ENCODE assay signal across 30 cellular contexts in the genomic region with DNA sequence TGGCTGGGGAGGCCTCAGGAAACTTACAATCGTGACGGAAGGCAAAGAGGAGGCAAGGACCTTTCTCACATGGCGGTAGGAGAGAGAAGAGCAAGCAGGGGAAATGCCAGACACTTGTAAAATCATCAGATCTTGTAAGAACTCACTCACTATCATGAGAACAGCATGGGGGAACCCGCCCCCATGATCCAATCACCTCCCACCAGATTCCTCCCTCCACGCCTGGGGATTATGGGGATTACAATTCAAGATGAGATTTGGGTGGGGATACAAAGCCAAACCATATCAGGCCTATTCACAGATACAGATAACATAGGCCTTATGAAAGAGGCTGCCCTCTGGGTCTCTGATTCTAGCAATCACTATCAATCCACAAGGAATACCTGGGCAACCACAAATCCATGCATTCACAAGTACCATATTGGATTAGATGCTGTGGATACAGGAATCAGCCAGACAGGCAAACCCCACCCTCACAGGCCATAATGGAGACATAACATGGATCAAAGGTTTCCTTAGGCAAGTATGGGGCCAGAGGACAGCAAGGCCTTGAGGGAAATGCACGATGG.
DNase-seq lines count a peak whose midpoint lies in the region; ATAC-seq, FAIRE-seq and TF ChIP-seq lines count a peak whose summit lies in the region.
"Had no signal": no experiment of that assay in that cellular context is flagged by ENCODE, and none has a peak within 500 bp of the region (broad histone marks: within the 10 kb centered on the region; RNA-seq: fewer than 3 reads in every experiment).

No MANE protein-coding gene starts in this region.

- H3K9ac ChIP-seq in astrocyte (ENCODE audit: low read length) = peak overlapping the region; percentile 48
- H3K9ac ChIP-seq in mesendoderm (ENCODE audit: low read length) = no peak overlapping the region
- H3K9ac ChIP-seq: BLaER1 had no signal

- H3K27ac Mint-ChIP-seq in HFFc6 (peak overlapping the region; percentile 98), astrocyte (ENCODE audit: unreplicated experiment) (peak overlapping the region; percentile 95)
- H3K27ac Mint-ChIP-seq: activated CD4-positive, alpha-beta T cell treated with anti-CD3 and anti-CD28 coated beads, Interleukin-2, amount 10 ng/mL, durations not matched to agents 7 days and 5 days; activated CD8-positive, alpha-beta memory T cell treated with anti-CD3 and anti-CD28 coated beads, Interleukin-2, amount 10 ng/mL, durations not matched to agents 7 days and 5 days; progenitor cell of endocrine pancreas; stimulated activated naive CD8-positive, alpha-beta T cell treated with anti-CD3 and anti-CD28 coated beads, Interleukin-15, Interleukin-2, amounts not matched to agents 100 ng/mL and 50 ng/mL, for 24 hours had no signal

- H3K27me3 Mint-ChIP-seq in HFFc6 (ENCODE audit: insufficient read depth) (no peaks in the 10 kb centered on the region; the same call in 1 of the 2 replicates), astrocyte (ENCODE audit: low read depth, unreplicated experiment) (no peaks in the 10 kb centered on the region)
- H3K27me3 Mint-ChIP-seq: activated CD4-positive, alpha-beta T cell treated with anti-CD3 and anti-CD28 coated beads, Interleukin-2, amount 10 ng/mL, durations not matched to agents 7 days and 5 days; activated CD8-positive, alpha-beta memory T cell treated with anti-CD3 and anti-CD28 coated beads, Interleukin-2, amount 10 ng/mL, durations not matched to agents 7 days and 5 days; stimulated activated naive CD8-positive, alpha-beta T cell treated with anti-CD3 and anti-CD28 coated beads, Interleukin-15, Interleukin-2, amounts not matched to agents 100 ng/mL and 50 ng/mL, for 24 hours had no signal

- peak overlapping the region; percentile 88 for H3K27ac ChIP-seq in A673 (ENCODE audit: low read depth, low read length, poor library complexity, severe bottlenecking)
- H3K27ac ChIP-seq in astrocyte (ENCODE audit: low read depth, low read length) = peak overlapping the region; percentile 88
- no peak overlapping the region for H3K27ac ChIP-seq in mesendoderm (ENCODE audit: low read depth, low read length)
- H3K27ac ChIP-seq: BLaER1, heart left ventricle, sigmoid colon, thyroid gland had no signal

- H3K36me3 ChIP-seq in A673 (ENCODE audit: insufficient read depth, low read length, poor library complexity, severe bottlenecking) (no peaks in the 10 kb centered on the region), astrocyte (ENCODE audit: insufficient read depth, low read length) (peaks cover 6% of the 10 kb centered on the region), mesendoderm (ENCODE audit: control insufficient read depth, insufficient read depth, low read length) (no peaks in the 10 kb centered on the region)
- H3K36me3 ChIP-seq: BLaER1, heart left ventricle, sigmoid colon, thyroid gland had no signal

- FAIRE-seq in astrocyte (lab: Jason Lieb, UNC) = no peak
- FAIRE-seq: H54, K562 had no signal

- H3K4me1 Mint-ChIP-seq in HFFc6 (ENCODE audit: low read depth) (peaks cover 64% of the 10 kb centered on the region), astrocyte (ENCODE audit: low read depth, unreplicated experiment) (peaks cover 68% of the 10 kb centered on the region)
- H3K4me1 Mint-ChIP-seq: activated CD4-positive, alpha-beta T cell treated with anti-CD3 and anti-CD28 coated beads, Interleukin-2, amount 10 ng/mL, durations not matched to agents 7 days and 5 days; activated CD8-positive, alpha-beta memory T cell treated with anti-CD3 and anti-CD28 coated beads, Interleukin-2, amount 10 ng/mL, durations not matched to agents 7 days and 5 days had no signal

- intact Hi-C loops in A673 (cut with micrococcal nuclease; ENCODE audit: unreplicated experiment) = no loop called here

- no peak overlapping the region for H3K56ac ChIP-seq in mesendoderm (ENCODE audit: low read length)

- H3K9me3 Mint-ChIP-seq in HFFc6 (no peaks in the 10 kb centered on the region), astrocyte (ENCODE audit: unreplicated experiment) (no peaks in the 10 kb centered on the region)
- H3K9me3 Mint-ChIP-seq: activated CD4-positive, alpha-beta T cell treated with anti-CD3 and anti-CD28 coated beads, Interleukin-2, amount 10 ng/mL, durations not matched to agents 7 days and 5 days; stimulated activated naive CD8-positive, alpha-beta T cell treated with anti-CD3 and anti-CD28 coated beads, Interleukin-15, Interleukin-2, amounts not matched to agents 100 ng/mL and 50 ng/mL, for 24 hours had no signal

- no peak overlapping the region for H2AFZ ChIP-seq in astrocyte (ENCODE audit: low read depth, low read length)

- TF ChIP-seq CTCF in A673 (conservative IDR thresholded peaks at IDR 0.05; ENCODE audit: low read depth, low read length) (no peak), HFFc6 (IDR thresholded peaks at IDR 0.05) (no peak), astrocyte (IDR thresholded peaks at IDR 0.05; ENCODE audit: insufficient read depth, low read depth, low read length) (no peak)

- H3K27me3 ChIP-seq in A673 (replicated peaks; ENCODE audit: insufficient read depth, low read depth, low read length, poor library complexity) (no peaks in the 10 kb centered on the region), astrocyte (ENCODE audit: insufficient read depth, low read length) (no peaks in the 10 kb centered on the region), mesendoderm (ENCODE audit: insufficient read depth, low read length, poor library complexity) (no peaks in the 10 kb centered on the region)
- H3K27me3 ChIP-seq: BLaER1, body of pancreas, heart left ventricle, sigmoid colon, thyroid gland had no signal

- H3K79me1 ChIP-seq in mesendoderm (ENCODE audit: low read length) = no peaks in the 10 kb centered on the region

- H4K5ac ChIP-seq in mesendoderm (ENCODE audit: low read length) = no peak overlapping the region

- CTCF ChIA-PET in A673 (lab: Charles Lee) = no interaction called here

- WGBS in mesendoderm (ENCODE audit: extremely low coverage, insufficient coverage, low lambda C conversion rate) = no CpG with 5 or more reads among the region's 6 CpGs

- H2BK15ac ChIP-seq in mesendoderm (replicated peaks; ENCODE audit: low read depth) = no peak overlapping the region

- H3K18ac ChIP-seq in mesendoderm (ENCODE audit: low read length) = no peak overlapping the region

- DNase-seq in A673 (ENCODE audit: low spot score) (no peak), HFFc6 (no peak), astrocyte (ENCODE audit: low read depth) (no peak), mesendoderm (peak; percentile 91), hypothalamus (lab: John Stamatoyannopoulos, UW) (no peak), DMS114 treated with DMSO at 0.1 percent for 48 hours (lab: John Stamatoyannopoulos, UW; ENCODE audit: unreplicated experiment) (no peak), NCI-H1417 (lab: John Stamatoyannopoulos, UW) (no peak)
- DNase-seq: ACHN; activated CD4-positive, alpha-beta T cell treated with anti-CD3 and anti-CD28 coated beads, Interleukin-2, amount 10 ng/mL, durations not matched to agents 7 days and 5 days; activated CD8-positive, alpha-beta memory T cell treated with anti-CD3 and anti-CD28 coated beads, Interleukin-2, amount 10 ng/mL, durations not matched to agents 7 days and 5 days; activated naive CD4-positive, alpha-beta T cell treated with Interleukin-2 at 50 U/mL for 16 hours; activated T-cell treated with anti-CD3 and anti-CD28 coated beads, Interleukin-2, amount 50 U/mL, for 48 hours; body of pancreas; effector CD8-positive, alpha-beta T cell; GDM1; heart left ventricle; NCI-H1436; NCI-H2081 treated with DMSO at 0.1 percent for 48 hours; NCI-H446 treated with DMSO at 0.1 percent for 48 hours; sigmoid colon; stimulated activated CD4-positive, alpha-beta T cell treated with anti-CD3 and anti-CD28 coated beads, Interleukin-15, amount 100 ng/mL, for 24 hours; thyroid gland had no signal

- H3K36me3 Mint-ChIP-seq in HFFc6 (ENCODE audit: low read depth) (no peaks in the 10 kb centered on the region; the same call in 1 of the 2 replicates), astrocyte (ENCODE audit: low read depth, unreplicated experiment) (peaks cover 9% of the 10 kb centered on the region)
- H3K36me3 Mint-ChIP-seq: activated CD8-positive, alpha-beta memory T cell treated with anti-CD3 and anti-CD28 coated beads, Interleukin-2, amount 10 ng/mL, durations not matched to agents 7 days and 5 days had no signal

- no peaks in the 10 kb centered on the region for H4K20me1 ChIP-seq in astrocyte (ENCODE audit: insufficient read depth, low read length)
- H4K20me1 ChIP-seq: BLaER1 had no signal

- H2AK5ac ChIP-seq in mesendoderm (ENCODE audit: low read length) = no peak overlapping the region

- peaks cover 61% of the 10 kb centered on the region for H3K4me1 ChIP-seq in A673 (ENCODE audit: insufficient read depth, low read length, poor library complexity, severe bottlenecking)
- H3K4me1 ChIP-seq in astrocyte (ENCODE audit: insufficient read depth, low read length) = peaks cover 39% of the 10 kb centered on the region
- H3K4me1 ChIP-seq in mesendoderm (ENCODE audit: control insufficient read depth, low read depth, low read length) = peaks cover 2% of the 10 kb centered on the region

- no peak overlapping the region for H2BK120ac ChIP-seq in mesendoderm (ENCODE audit: low read depth, low read length)

- no TSS peak for BruUV-seq in A673 (replicated peaks; lab: Mats Ljungman, UMichigan)

- H3K4me3 Mint-ChIP-seq in HFFc6 (no peak overlapping the region), astrocyte (ENCODE audit: unreplicated experiment) (no peak overlapping the region)
- H3K4me3 Mint-ChIP-seq: activated CD4-positive, alpha-beta T cell treated with anti-CD3 and anti-CD28 coated beads, Interleukin-2, amount 10 ng/mL, durations not matched to agents 7 days and 5 days; activated CD8-positive, alpha-beta memory T cell treated with anti-CD3 and anti-CD28 coated beads, Interleukin-2, amount 10 ng/mL, durations not matched to agents 7 days and 5 days; stimulated activated naive CD8-positive, alpha-beta T cell treated with anti-CD3 and anti-CD28 coated beads, Interleukin-15, Interleukin-2, amounts not matched to agents 100 ng/mL and 50 ng/mL, for 24 hours had no signal

- no peak overlapping the region for H2BK5ac ChIP-seq in mesendoderm (ENCODE audit: low read length)

- no peak for ATAC-seq in HG03139 (IDR thresholded peaks at IDR 0.05; ENCODE audit: unreplicated experiment)
- ATAC-seq: activated CD8-positive, alpha-beta memory T cell treated with anti-CD3 and anti-CD28 coated beads, Interleukin-2, amount 10 ng/mL, durations not matched to agents 7 days and 5 days; body of pancreas; heart left ventricle; K562; Right ventricle myocardium inferior had no signal

- H3K79me2 ChIP-seq in astrocyte (ENCODE audit: insufficient read depth, low read length) = peaks cover 21% of the 10 kb centered on the region
- H3K79me2 ChIP-seq in mesendoderm (ENCODE audit: control insufficient read depth, insufficient read depth, low read length) = no peaks in the 10 kb centered on the region

- no peak overlapping the region for H3K4ac ChIP-seq in mesendoderm (ENCODE audit: low read depth, low read length)

- H3K4me3 ChIP-seq in A673 (ENCODE audit: low read depth, low read length, poor library complexity, severe bottlenecking) = no peak overlapping the region
- H3K4me3 ChIP-seq in astrocyte (ENCODE audit: insufficient read depth, low read depth, low read length) = no peak overlapping the region
- H3K4me3 ChIP-seq in mesendoderm (ENCODE audit: low read length) = no peak overlapping the region
- H3K4me3 ChIP-seq: BLaER1, body of pancreas, heart left ventricle, K562, lung, sigmoid colon, thyroid gland had no signal

- POLR2A ChIA-PET in A673 (lab: Charles Lee; ENCODE audit: low non-redundant PET) = interaction anchor here (0.8 kb wide), 1 partner anchor 28 kb away, joined by 3 read pairs; no protein-coding TSS in a partner anchor

- no peaks in the 10 kb centered on the region for H3K9me3 ChIP-seq in A673 (ENCODE audit: low read depth, low read length, poor library complexity, severe bottlenecking)
- H3K9me3 ChIP-seq in astrocyte (ENCODE audit: insufficient read depth, low read depth, low read length) = no peaks in the 10 kb centered on the region
- H3K9me3 ChIP-seq: BLaER1, body of pancreas, heart left ventricle, sigmoid colon, thyroid gland had no signal

- H3K23ac ChIP-seq in mesendoderm (ENCODE audit: low read length) = no peak overlapping the region

- H3K4me2 ChIP-seq in astrocyte (ENCODE audit: low read length) (peak overlapping the region; percentile 69), mesendoderm (ENCODE audit: low read length) (no peak overlapping the region)
- H3K4me2 ChIP-seq: BLaER1 had no signal

- H4K8ac ChIP-seq in mesendoderm (ENCODE audit: low read depth, low read length) = no peak overlapping the region
